In genomic region chr17:18004901-18005305, GRCh38 we compare ENCODE assay signal across 10 cellular contexts. TPM values are rescaled to one million over a fixed set of nuclear protein-coding genes. Genes with fewer than 3 reads are reported as not detected.
DNase-seq lines count a peak whose midpoint lies in the region; ATAC-seq, FAIRE-seq and TF ChIP-seq lines count a peak whose summit lies in the region.
"Had no signal": no experiment of that assay in that cellular context is flagged by ENCODE, and none has a peak within 500 bp of the region (broad histone marks: within the 10 kb centered on the region; RNA-seq: fewer than 3 reads in every experiment).

No MANE protein-coding gene starts in this region.

- CTCF ChIA-PET in A549 (lab: Yijun Ruan, JAX) = interaction anchor here (0.9 to 4.7 kb wide), 9 partner anchors 9 to 144 kb away, joined by 3 to 24 read pairs (median 8); no protein-coding TSS in a partner anchor
- CTCF ChIA-PET in HEK293T (lab: Yijun Ruan, JAX) = interaction anchor here (0.5 to 1.8 kb wide), 3 partner anchors 9 to 30 kb away, joined by 3 to 6 read pairs (median 3); no protein-coding TSS in a partner anchor

- H3K4me2 ChIP-seq in A549 = no peak overlapping the region

- FAIRE-seq in A549 (lab: Jason Lieb, UNC) (no peak), H54 (lab: Jason Lieb, UNC) (no peak)

- H3K4me3 ChIP-seq in A549 = no peak overlapping the region
- H3K4me3 ChIP-seq in astrocyte of the spinal cord (ENCODE audit: low read depth, low read length) = no peak overlapping the region
- H3K4me3 ChIP-seq: BLaER1 treated with 17β-estradiol and CSF1 and Interleukin-3, amounts not matched to agents 10 nM and 100 nM; colonic mucosa had no signal

- no peak for TF ChIP-seq EP300 in A549 (IDR thresholded peaks at IDR 0.05)

- TF ChIP-seq RAD21 in A549 (conservative IDR thresholded peaks at IDR 0.05 in 1 of 2, IDR thresholded peaks at IDR 0.05 in 1 of 2) = no peak

- TF ChIP-seq CTCF in A549 (IDR thresholded peaks at IDR 0.05) = no peak
- TF ChIP-seq CTCF in astrocyte of the spinal cord (IDR thresholded peaks at IDR 0.05; ENCODE audit: low read depth, low read length) = peak; percentile 40

- no peaks in the 10 kb centered on the region for H3K9me3 ChIP-seq in A549
- H3K9me3 ChIP-seq: BLaER1 treated with 17β-estradiol and CSF1 and Interleukin-3, amounts not matched to agents 10 nM and 100 nM; colonic mucosa had no signal

- in situ Hi-C loops in astrocyte of the spinal cord (cut with HindIII; ENCODE audit: low sequenced_read_pairs) = no loop called here

- POLR2A ChIA-PET in A549 (lab: Yijun Ruan, JAX) (no interaction called here), HEK293T (lab: Yijun Ruan, JAX) (interaction anchor here (0.8 kb wide), 1 partner anchor 164 kb away, joined by 3 read pairs; no protein-coding TSS in a partner anchor)

- no peaks in the 10 kb centered on the region for H3K4me1 ChIP-seq in A549
- H3K4me1 ChIP-seq: colonic mucosa had no signal

- ATAC-seq in A549 (peak; percentile 79 to 87; a peak in 5 of 6 replicates), HG02870 (IDR thresholded peaks at IDR 0.05; ENCODE audit: unreplicated experiment) (no peak), HG02588 (IDR thresholded peaks at IDR 0.05; ENCODE audit: unreplicated experiment) (no peak)

- H3K27ac ChIP-seq in A549 = no peak overlapping the region
- H3K27ac ChIP-seq: BLaER1 treated with 17β-estradiol and CSF1 and Interleukin-3, amounts not matched to agents 10 nM and 100 nM; colonic mucosa had no signal

- TF ChIP-seq POLR2A in A549 (IDR thresholded peaks at IDR 0.05; ENCODE audit: low read length) = no peak
- no peak for TF ChIP-seq POLR2A in H54 (IDR thresholded peaks at IDR 0.05; ENCODE audit: low read depth, low read length)

- WGBS in A549 (ENCODE audit: missing lambda C conversion rate) = 83% methylated on average over 9 of the region's 9 CpGs

- DNase-seq in A549 (ENCODE audit: low read depth in 1 of 2, low spot score in 1 of 2) = peak in 1 of 2 experiments; percentile 80
- peak; percentile 42 for DNase-seq in HEK293T (ENCODE audit: extremely low spot score)
- no peak for DNase-seq in astrocyte of the spinal cord (ENCODE audit: low read depth, low spot score)
- DNase-seq in iPS-NIHi7 (ENCODE audit: extremely low spot score) = peak; percentile 67
- DNase-seq in H54 (ENCODE audit: insufficient read length, low spot score) = no peak
- no peak for DNase-seq in CD1c-positive myeloid dendritic cell (ENCODE audit: extremely low spot score)
- DNase-seq: colonic mucosa had no signal

TF ChIP-seq in A549, 52 proteins besides CTCF, POLR2A, EP300 and RAD21:
- TF ChIP-seq MAZ (IDR thresholded peaks at IDR 0.05; ENCODE audit: borderline replicate concordance, low read depth, low read length) (no peak), PHF8 (IDR thresholded peaks at IDR 0.05; ENCODE audit: borderline replicate concordance, low read depth) (no peak), RARB (CRISPR knock-in tag; IDR thresholded peaks at IDR 0.05) (no peak), NFE2L2 (conservative IDR thresholded peaks at IDR 0.05; ENCODE audit: low read length) (no peak), NR3C1 (IDR thresholded peaks at IDR 0.05) (no peak), HOXB13 (CRISPR knock-in tag; IDR thresholded peaks at IDR 0.05; ENCODE audit: low read depth) (no peak), CHD4 (IDR thresholded peaks at IDR 0.05; ENCODE audit: borderline replicate concordance) (no peak), USF2 (IDR thresholded peaks at IDR 0.05) (no peak), HOXB5 (CRISPR knock-in tag; IDR thresholded peaks at IDR 0.05) (no peak), MAFK (IDR thresholded peaks at IDR 0.05; ENCODE audit: partially characterized antibody) (no peak)
- TF ChIP-seq, protein P1, sequence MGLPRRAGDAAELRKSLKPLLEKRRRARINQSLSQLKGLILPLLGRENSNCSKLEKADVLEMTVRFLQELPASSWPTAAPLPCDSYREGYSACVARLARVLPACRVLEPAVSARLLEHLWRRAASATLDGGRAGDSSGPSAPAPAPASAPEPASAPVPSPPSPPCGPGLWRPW (IDR thresholded peaks at IDR 0.05) = no peak

TF ChIP-seq in HEK293T, 16 proteins besides CTCF, POLR2A, EP300 and RAD21:
- TF ChIP-seq BHLHE40 (IDR thresholded peaks at IDR 0.05; ENCODE audit: borderline replicate concordance) = no peak
- TF ChIP-seq, protein P2, sequence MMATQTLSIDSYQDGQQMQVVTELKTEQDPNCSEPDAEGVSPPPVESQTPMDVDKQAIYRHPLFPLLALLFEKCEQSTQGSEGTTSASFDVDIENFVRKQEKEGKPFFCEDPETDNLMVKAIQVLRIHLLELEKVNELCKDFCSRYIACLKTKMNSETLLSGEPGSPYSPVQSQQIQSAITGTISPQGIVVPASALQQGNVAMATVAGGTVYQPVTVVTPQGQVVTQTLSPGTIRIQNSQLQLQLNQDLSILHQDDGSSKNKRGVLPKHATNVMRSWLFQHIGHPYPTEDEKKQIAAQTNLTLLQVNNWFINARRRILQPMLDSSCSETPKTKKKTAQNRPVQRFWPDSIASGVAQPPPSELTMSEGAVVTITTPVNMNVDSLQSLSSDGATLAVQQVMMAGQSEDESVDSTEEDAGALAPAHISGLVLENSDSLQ (IDR thresholded peaks at IDR 0.05) = no peak
- TF ChIP-seq TARDBP (IDR thresholded peaks at IDR 0.05) = no peak
- TF ChIP-seq FOXA1 (IDR thresholded peaks at IDR 0.05) = no peak
- no peak for TF ChIP-seq ZNF384 (IDR thresholded peaks at IDR 0.05)
- no peak for TF ChIP-seq FOXK2 (IDR thresholded peaks at IDR 0.05)
- TF ChIP-seq FOXM1 (IDR thresholded peaks at IDR 0.05; ENCODE audit: borderline replicate concordance) = no peak
- TF ChIP-seq LEF1 (IDR thresholded peaks at IDR 0.05; ENCODE audit: borderline replicate concordance) = no peak
TF ChIP-seq in HEK293T: peak in this region for 0.

RNA-seq across cellular contexts. Expression of gene DRC3, which starts 32.2 kb away (rescaled TPM):
- polyA plus RNA-seq in A549 (2011; rRNA removed) (2.9 and 3.1 TPM in 2 replicates), A549 (2017; fragmentation: RNase III; extraction: RNeasy Plus Mini Kit Qiagen cat#74134 plus additional on column Dnase treatment) (1.9 to 2.9 TPM (median 2.2 TPM) in 3 replicates)
- polyA plus RNA-seq in A549 (2012; cell fraction: cytosol; rRNA removed) = 1.9 and 2.1 TPM in 2 replicates
- polyA plus RNA-seq in A549 (2012; cell fraction: nucleus; rRNA removed) = 6.5 and 8.3 TPM in 2 replicates
- 3.1 and 5.5 TPM in 2 replicates for polyA minus RNA-seq in A549 (2011; rRNA and poly(A)+ RNA removed)

RNA-seq across cellular contexts. Expression of gene TOM1L2, which starts 32.7 kb away (rescaled TPM):
- 19.0 and 19.2 TPM in 2 replicates for polyA plus RNA-seq in A549 (2011; rRNA removed)
- polyA plus RNA-seq in A549 (2012; cell fraction: cytosol; rRNA removed) = 13.2 and 15.9 TPM in 2 replicates
- 48.7 and 49.5 TPM in 2 replicates for polyA plus RNA-seq in A549 (2012; cell fraction: nucleus; rRNA removed)
- 21.1 to 25.8 TPM (median 24.7 TPM) in 3 replicates for polyA plus RNA-seq in A549 (2017; fragmentation: RNase III; extraction: RNeasy Plus Mini Kit Qiagen cat#74134 plus additional on column Dnase treatment)
- polyA minus RNA-seq in A549 (2011; rRNA and poly(A)+ RNA removed) = 27.8 and 28.8 TPM in 2 replicates

RNA-seq across cellular contexts. Expression of gene ATPAF2, which starts 34.1 kb away (rescaled TPM):
- polyA plus RNA-seq in A549 (2011; rRNA removed) (20.0 and 22.3 TPM in 2 replicates), A549 (2017; fragmentation: RNase III; extraction: RNeasy Plus Mini Kit Qiagen cat#74134 plus additional on column Dnase treatment) (20.7 to 21.4 TPM (median 21.3 TPM) in 3 replicates)
- 29.6 and 33.3 TPM in 2 replicates for polyA plus RNA-seq in A549 (2012; cell fraction: cytosol; rRNA removed)
- 55.7 and 61.1 TPM in 2 replicates for polyA plus RNA-seq in A549 (2012; cell fraction: nucleus; rRNA removed)
- polyA minus RNA-seq in A549 (2011; rRNA and poly(A)+ RNA removed) = 25.4 and 29.8 TPM in 2 replicates

RNA-seq across cellular contexts. Expression of gene GID4, which starts 34.3 kb away (rescaled TPM):
- polyA plus RNA-seq in A549 (2011; rRNA removed) (11.2 and 11.9 TPM in 2 replicates), A549 (2017; fragmentation: RNase III; extraction: RNeasy Plus Mini Kit Qiagen cat#74134 plus additional on column Dnase treatment) (11.4 to 11.6 TPM (median 11.5 TPM) in 3 replicates)
- 5.4 and 6.3 TPM in 2 replicates for polyA plus RNA-seq in A549 (2012; cell fraction: cytosol; rRNA removed)
- 3.2 and 4.1 TPM in 2 replicates for polyA plus RNA-seq in A549 (2012; cell fraction: nucleus; rRNA removed)
- 17.4 and 20.3 TPM in 2 replicates for polyA minus RNA-seq in A549 (2011; rRNA and poly(A)+ RNA removed)

Comparison
In these comparisons a context has a peak if more than half of its experiments do, and no peak if none do; other contexts are left out.
1. ATAC-seq: peak in A549 (2 of 2); none in HG02870 (single experiment) and HG02588 (single experiment).
2. DNase-seq: peak in HEK293T (single experiment) and iPS-NIHi7 (single experiment); none in astrocyte of the spinal cord (single experiment), H54 (single experiment) and CD1c-positive myeloid dendritic cell (single experiment).